11 cellular contexts compared by ENCODE assay signal in genomic region chr5:69494481-69494880, GRCh38. TPM values are rescaled to one million over a fixed set of nuclear protein-coding genes. Genes with fewer than 3 reads are reported as not detected.
DNase-seq lines count a peak whose midpoint lies in the region; ATAC-seq, FAIRE-seq and TF ChIP-seq lines count a peak whose summit lies in the region.
"Had no signal": no experiment of that assay in that cellular context is flagged by ENCODE, and none has a peak within 500 bp of the region (broad histone marks: within the 10 kb centered on the region; RNA-seq: fewer than 3 reads in every experiment).

No MANE protein-coding gene starts in this region.

- no peak for TF ChIP-seq CTCF in A549 (IDR thresholded peaks at IDR 0.05)
- no peak for TF ChIP-seq CTCF in GM13977 (IDR thresholded peaks at IDR 0.05; ENCODE audit: extremely low read depth, insufficient read depth, missing control alignments)
- no peak for TF ChIP-seq CTCF in GM12878 (IDR thresholded peaks at IDR 0.05 in 2 of 3, conservative IDR thresholded peaks at IDR 0.05 in 1 of 3; ENCODE audit: control insufficient read depth in 2 of 3, extremely low read depth in 1 of 3, insufficient read depth in 1 of 3, low read depth in 3 of 3, low read length in 3 of 3)
- no peak for TF ChIP-seq CTCF in dorsolateral prefrontal cortex (IDR thresholded peaks at IDR 0.05 in 54 of 56, conservative IDR thresholded peaks at IDR 0.05 in 2 of 56; ENCODE audit: low read depth in 1 of 56, partially characterized antibody in 56 of 56)

- RAD21 ChIA-PET in GM12878 (lab: Charles Lee; ENCODE audit: unreplicated experiment), result no interaction called here

- SMC1A ChIA-PET in GM12878 (lab: Charles Lee; ENCODE audit: uncharacterized antibody, unreplicated experiment), result interaction anchor here (1.7 kb wide), 1 partner anchor 26 kb away, joined by 4 read pairs; no protein-coding TSS in a partner anchor

- DNase-seq in A549 (ENCODE audit: low read depth in 1 of 2, low spot score in 1 of 2) (no peak), GM13977 (ENCODE audit: low spot score) (peak; percentile 20), GM12878 (ENCODE audit: low read depth, low spot score) (no peak), memory B cell (ENCODE audit: low spot score in 2 of 2) (no peak), dorsolateral prefrontal cortex (no peak), NCI-H2196 treated with DMSO at 0.1 percent for 48 hours (lab: John Stamatoyannopoulos, UW; ENCODE audit: unreplicated experiment) (no peak), NCI-H82 (lab: John Stamatoyannopoulos, UW) (no peak), SIG-M5 (lab: John Stamatoyannopoulos, UW) (no peak)
- DNase-seq: AML-193, NCI-H2171, OCI-M1 had no signal

- peaks cover 5% of the 10 kb centered on the region for H3K4me1 Mint-ChIP-seq in memory B cell

- no peaks in the 10 kb centered on the region for H4K20me1 ChIP-seq in GM12878 (ENCODE audit: control insufficient read depth, insufficient read depth)

- H3K27me3 Mint-ChIP-seq in memory B cell, result peaks cover 18% of the 10 kb centered on the region

- CTCF ChIA-PET in A549 (lab: Yijun Ruan, JAX), result no interaction called here
- CTCF ChIA-PET in GM12878 (lab: Yijun Ruan, JAX), result no interaction called here

- TF ChIP-seq EP300 in A549 (IDR thresholded peaks at IDR 0.05) (no peak), GM12878 (IDR thresholded peaks at IDR 0.05; ENCODE audit: borderline replicate concordance in 1 of 2, control insufficient read depth in 1 of 2, low read depth in 2 of 2, low read length in 2 of 2) (no peak)

- H3K9me3 Mint-ChIP-seq in memory B cell, result no peaks in the 10 kb centered on the region

- H3K4me3 ChIP-seq in A549 (peak overlapping the region; percentile 95; the same call in 1 of the 3 replicates), GM12878 (peak overlapping the region; percentile 97), dorsolateral prefrontal cortex (peak overlapping the region in 24 of 59 donors; percentile 25 to 88 (median 74))

- TF ChIP-seq POLR2A in A549 (IDR thresholded peaks at IDR 0.05; ENCODE audit: low read length) (no peak), GM12878 (IDR thresholded peaks at IDR 0.05; ENCODE audit: low read depth, low read length) (no peak)

- H3K27ac ChIP-seq in A549 (peak overlapping the region in 1 of 2 experiments; percentile 91; a peak in 3 of 6 replicates), GM12878 (ENCODE audit: control insufficient read depth, insufficient read depth) (no peak overlapping the region), dorsolateral prefrontal cortex (peak overlapping the region in 5 of 59 donors; percentile 24 to 75 (median 39))

- H3K9ac ChIP-seq in GM12878 (ENCODE audit: control insufficient read depth, insufficient read depth, low read length), result peak overlapping the region; percentile 79

- POLR2A ChIA-PET in A549 (lab: Yijun Ruan, JAX), result no interaction called here
- POLR2A ChIA-PET in GM12878 (lab: Charles Lee), result no interaction called here

- TF ChIP-seq RAD21 in A549 (conservative IDR thresholded peaks at IDR 0.05 in 1 of 2, IDR thresholded peaks at IDR 0.05 in 1 of 2) (no peak), GM12878 (IDR thresholded peaks at IDR 0.05; ENCODE audit: insufficient read depth, low read depth, low read length) (no peak)

- no peaks in the 10 kb centered on the region for H3K36me3 Mint-ChIP-seq in memory B cell

- H3K36me3 ChIP-seq in GM12878 (ENCODE audit: control insufficient read depth in 2 of 2, insufficient read depth in 2 of 2, low read length in 1 of 2), result no peaks in the 10 kb centered on the region

- H3K27ac Mint-ChIP-seq in memory B cell, result no peak overlapping the region

- H3K4me1 ChIP-seq in A549 (peaks cover 42% of the 10 kb centered on the region), GM12878 (ENCODE audit: control insufficient read depth, insufficient read depth, low read length) (peaks cover 7% of the 10 kb centered on the region; the same call in 1 of the 2 replicates)

- H3K9me3 ChIP-seq in A549 (no peaks in the 10 kb centered on the region), GM12878 (replicated peaks; ENCODE audit: control insufficient read depth, insufficient read depth, low read length) (no peaks in the 10 kb centered on the region)

- WGBS in A549 (ENCODE audit: missing lambda C conversion rate), result 83% methylated on average over 7 of the region's 7 CpGs
- 76% methylated on average over 7 of the region's 7 CpGs for WGBS in GM12878 (ENCODE audit: insufficient coverage, insufficient replicate concordance, low lambda C conversion rate, missing lambda C conversion rate)

- FAIRE-seq in A549 (lab: Jason Lieb, UNC), result no peak
- FAIRE-seq in GM12878 (lab: Jason Lieb, UNC), result no peak

- no peak overlapping the region for H2AFZ ChIP-seq in GM12878 (ENCODE audit: control insufficient read depth, low read depth, low read length)

- BruUV-seq in GM12878 (replicated peaks; lab: Mats Ljungman, UMichigan), result no TSS peak

- H3K79me2 ChIP-seq in GM12878 (ENCODE audit: control insufficient read depth, insufficient read depth, low read length), result peaks cover 39% of the 10 kb centered on the region

- in situ Hi-C loops in GM13977 (cut with MboI; ENCODE audit: low pct_unique_long_range_greater_than_20kb, low sequenced_read_pairs, unreplicated experiment), result no loop called here
- in situ Hi-C loops in GM12878 (cut with MboI), result no loop called here

- ATAC-seq in A549 (no peak), GM12878 (no peak), memory B cell (ENCODE audit: low read depth) (no peak)

- H3K4me2 ChIP-seq in A549, result peak overlapping the region; percentile 71
- peak overlapping the region; percentile 86 for H3K4me2 ChIP-seq in GM12878 (ENCODE audit: control insufficient read depth, insufficient read depth)

- peak overlapping the region; percentile 43 for H3K4me3 Mint-ChIP-seq in memory B cell

- H3K27me3 ChIP-seq in GM12878 (replicated peaks in 1 of 2; ENCODE audit: control insufficient read depth in 2 of 2, insufficient read depth in 2 of 2, low read length in 1 of 2), result no peaks in the 10 kb centered on the region; a peak in 1 of 4 replicates
- H3K27me3 ChIP-seq in dorsolateral prefrontal cortex, result peaks cover 0 to 51% (median 28%) of the 10 kb centered on the region in 45 donors

- intact Hi-C loops in GM12878 (cut with micrococcal nuclease; ENCODE audit: unreplicated experiment), result loop anchor here (5.0 to 10.0 kb wide), 3 partner anchors 77 to 400 kb away; partner anchors contain the start of genes MARVELD2 and SLC30A5
- intact Hi-C loops in dorsolateral prefrontal cortex (cut with DNase I), result no loop called here

TF ChIP-seq in A549, 52 proteins besides CTCF, POLR2A, EP300 and RAD21 (continues in another document):
- no peak for TF ChIP-seq SMC3 (IDR thresholded peaks at IDR 0.05)
- TF ChIP-seq GATA3 (IDR thresholded peaks at IDR 0.05; ENCODE audit: borderline replicate concordance), result no peak

TF ChIP-seq in GM12878, 131 proteins besides CTCF, POLR2A, EP300 and RAD21 (continues in another document):
- TF ChIP-seq CBX5 (IDR thresholded peaks at IDR 0.05; ENCODE audit: low read depth), result no peak
- TF ChIP-seq CREM (IDR thresholded peaks at IDR 0.05; ENCODE audit: low read depth), result no peak
- no peak for TF ChIP-seq HCFC1 (IDR thresholded peaks at IDR 0.05; ENCODE audit: low read length)
- TF ChIP-seq SUZ12 (IDR thresholded peaks at IDR 0.05; ENCODE audit: unreplicated experiment), result no peak
- TF ChIP-seq IKZF2 (IDR thresholded peaks at IDR 0.05), result no peak
- TF ChIP-seq RELB (IDR thresholded peaks at IDR 0.05; ENCODE audit: low read depth), result no peak
- no peak for TF ChIP-seq SUPT20H (IDR thresholded peaks at IDR 0.05; ENCODE audit: borderline replicate concordance, control insufficient read depth, low read depth, low read length)
- no peak for TF ChIP-seq CBFB (IDR thresholded peaks at IDR 0.05; ENCODE audit: low read depth)

RNA-seq across cellular contexts. Expression of gene OCLN, which starts 1.9 kb away (rescaled TPM):
- polyA plus RNA-seq in A549 (2011; rRNA removed) (49.8 and 54.1 TPM in 2 replicates), A549 (2017; fragmentation: RNase III; extraction: RNeasy Plus Mini Kit Qiagen cat#74134 plus additional on column Dnase treatment) (10.7 to 12.7 TPM (median 11.4 TPM) in 3 replicates), GM12878 (2011; rRNA removed) (2.0 and 3.2 TPM in 2 replicates), GM12878 (2014; fragmentation: Illumina TruSeq; extraction: Trizol) (15.6 and 27.0 TPM in 2 replicates), GM12878 (2014; fragmentation: Nextera tagmentation; extraction: Ambion mirVana) (1 to 10 TPM; 4.7 to 8.9 TPM), GM12878 (2014; rRNA removed) (17.4 and 17.8 TPM in 2 replicates), GM12878 (2016; fragmentation: Nextera tagmentation; extraction: Ambion mirVana) (10 to 100 TPM; 16.7 to 17.3 TPM)
- polyA plus RNA-seq in A549 (2012; cell fraction: cytosol; rRNA removed), result 4.9 and 6.3 TPM in 2 replicates
- polyA plus RNA-seq in A549 (2012; cell fraction: nucleus; rRNA removed), result 3.3 and 4.7 TPM in 2 replicates
- polyA minus RNA-seq in A549 (2011; rRNA and poly(A)+ RNA removed), result 58.5 and 62.7 TPM in 2 replicates
- 68.1 and 70.4 TPM in 2 replicates for total RNA-seq in GM12878 (2013; cell fraction: nucleolus; rRNA removed)
- total RNA-seq in GM12878 (2014; rRNA removed) (26.4 and 27.8 TPM in 2 replicates), GM12878 (2014; rRNA removed; fragmentation: Illumina TruSeq; extraction: Trizol) (26.5 and 28.3 TPM in 2 replicates), GM12878 (2021) (25.6 and 26.6 TPM in 2 replicates), dorsolateral prefrontal cortex (10 to 100 TPM in 43 of 120 experiments, 1 to 10 TPM in 77; 2.5 to 22.1 (median 9.0) TPM)
- polyA plus RNA-seq in GM12878 (2011; ENCODE audit: low read depth), result 5.3 TPM
- polyA plus RNA-seq in GM12878 (2011; cell fraction: cytosol; rRNA removed), result 0.72 and 1.0 TPM in 2 replicates
- 2.0 and 3.1 TPM in 2 replicates for polyA plus RNA-seq in GM12878 (2011; cell fraction: nucleus; rRNA removed)
- polyA plus RNA-seq in GM12878 (2012), result 4.3 and 6.2 TPM in 2 replicates
- 4.0 and 4.9 TPM in 2 replicates for polyA minus RNA-seq in GM12878 (2011; rRNA and poly(A)+ RNA removed)
- 0.80 and 1.5 TPM in 2 replicates for polyA minus RNA-seq in GM12878 (2011; cell fraction: cytosol; rRNA and poly(A)+ RNA removed)
- polyA minus RNA-seq in GM12878 (2011; cell fraction: nucleus; rRNA and poly(A)+ RNA removed), result 2.1 and 4.8 TPM in 2 replicates
